8 cellular contexts compared by ENCODE assay signal in the genomic region with DNA sequence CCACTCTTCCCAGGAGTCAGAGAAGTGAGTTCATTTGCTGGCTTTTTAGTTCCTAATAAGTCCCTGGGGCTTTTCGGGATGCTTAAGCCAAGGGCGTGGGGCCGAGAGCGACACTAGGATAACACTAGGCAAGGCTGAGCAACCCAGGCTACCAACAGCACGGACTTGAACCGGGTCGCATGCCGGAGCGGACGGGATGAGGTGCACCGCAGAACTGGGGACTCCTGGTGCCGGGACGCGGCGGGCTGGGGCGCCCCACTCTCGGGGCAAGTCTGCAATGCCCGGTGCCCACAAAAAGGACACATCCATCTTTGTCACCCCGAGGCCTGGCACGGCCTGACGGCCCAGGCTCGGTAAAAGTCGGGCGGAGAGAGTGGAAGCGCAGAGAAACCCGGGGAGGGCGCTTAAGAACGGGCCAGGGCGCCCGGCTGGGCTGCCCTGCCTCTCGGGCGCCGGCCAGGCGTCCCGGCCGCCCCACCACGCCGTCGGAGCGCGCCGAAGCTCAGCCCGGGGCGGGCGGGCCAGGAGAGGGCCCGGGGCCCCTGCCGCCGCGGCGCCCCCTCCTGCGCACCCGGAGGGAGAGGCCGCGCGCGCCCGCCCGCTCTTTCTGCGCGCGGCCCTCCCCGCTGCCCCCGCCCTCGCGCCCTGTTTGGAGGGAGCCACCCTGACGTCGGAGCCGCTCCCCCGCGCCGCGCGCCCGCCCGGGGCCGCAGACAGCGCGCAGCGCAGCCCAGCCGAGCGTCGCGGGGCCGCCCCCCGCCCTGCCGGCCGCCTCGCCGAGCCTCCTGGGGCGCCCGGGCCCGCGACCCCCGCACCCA. TPM values are rescaled to one million over a fixed set of nuclear protein-coding genes. Genes with fewer than 3 reads are reported as not detected.
DNase-seq lines count a peak whose midpoint lies in the region; ATAC-seq lines count a peak whose summit lies in the region.

Gene NBL1 (plus strand): TSS at position 710 of the 818 bp plus-strand sequence. CDS start 10,720 bp downstream, outside the sequence.

- DNase-seq in DMS114 treated with DMSO at 0.1 percent for 48 hours (lab: John Stamatoyannopoulos, UW; ENCODE audit: unreplicated experiment), result peak; percentile 25
- no peak for DNase-seq in HT1080 (ENCODE audit: low read depth)
- peak; percentile 59 for DNase-seq in activated CD4-positive, alpha-beta T cell treated with anti-CD3 and anti-CD28 coated beads for 1 hour
- peak; percentile 76 for DNase-seq in cerebellum (ENCODE audit: low spot score)
- DNase-seq in kidney glomerular epithelial cell (lab: John Stamatoyannopoulos, UW), result peak; percentile 31
- DNase-seq in stimulated activated CD4-positive, alpha-beta T cell treated with anti-CD3 and anti-CD28 coated beads, Interleukin-1b, Interleukin-23, amount 100 ng/mL, for 1 hour (ENCODE audit: low read depth in 2 of 2), result peak; percentile 39 to 62
- no peak for DNase-seq in DMS153 treated with DMSO at 0.1 percent for 48 hours (lab: John Stamatoyannopoulos, UW; ENCODE audit: unreplicated experiment)

- no peak for ATAC-seq in HG02642 (IDR thresholded peaks at IDR 0.05; ENCODE audit: poor library complexity, unreplicated experiment)

RNA-seq across cellular contexts. Expression of gene NBL1, which starts in this region (rescaled TPM):
- 38.9 and 44.7 TPM in 2 replicates for total RNA-seq in HT1080 (2014; rRNA removed; shearing (Covaris generic))
- 24.9 and 33.6 TPM in 2 replicates for polyA plus RNA-seq in HT1080 (2015; cell fraction: cytosol; rRNA removed)
- polyA plus RNA-seq in HT1080 (2015; cell fraction: nucleus; rRNA removed), result 12.7 and 14.4 TPM in 2 replicates
- 12.5 TPM for total RNA-seq in cerebellum

Comparison
In these comparisons a context has a peak if more than half of its experiments do, and no peak if none do; other contexts are left out.
1. DNase-seq: peak in DMS114 treated with DMSO at 0.1 percent for 48 hours (single experiment), activated CD4-positive, alpha-beta T cell treated with anti-CD3 and anti-CD28 coated beads for 1 hour (single experiment), cerebellum (single experiment), kidney glomerular epithelial cell (single experiment) and stimulated activated CD4-positive, alpha-beta T cell treated with anti-CD3 and anti-CD28 coated beads, Interleukin-1b, Interleukin-23, amount 100 ng/mL, for 1 hour (2 of 2); none in HT1080 (single experiment) and DMS153 treated with DMSO at 0.1 percent for 48 hours (single experiment).